In the genomic region with DNA sequence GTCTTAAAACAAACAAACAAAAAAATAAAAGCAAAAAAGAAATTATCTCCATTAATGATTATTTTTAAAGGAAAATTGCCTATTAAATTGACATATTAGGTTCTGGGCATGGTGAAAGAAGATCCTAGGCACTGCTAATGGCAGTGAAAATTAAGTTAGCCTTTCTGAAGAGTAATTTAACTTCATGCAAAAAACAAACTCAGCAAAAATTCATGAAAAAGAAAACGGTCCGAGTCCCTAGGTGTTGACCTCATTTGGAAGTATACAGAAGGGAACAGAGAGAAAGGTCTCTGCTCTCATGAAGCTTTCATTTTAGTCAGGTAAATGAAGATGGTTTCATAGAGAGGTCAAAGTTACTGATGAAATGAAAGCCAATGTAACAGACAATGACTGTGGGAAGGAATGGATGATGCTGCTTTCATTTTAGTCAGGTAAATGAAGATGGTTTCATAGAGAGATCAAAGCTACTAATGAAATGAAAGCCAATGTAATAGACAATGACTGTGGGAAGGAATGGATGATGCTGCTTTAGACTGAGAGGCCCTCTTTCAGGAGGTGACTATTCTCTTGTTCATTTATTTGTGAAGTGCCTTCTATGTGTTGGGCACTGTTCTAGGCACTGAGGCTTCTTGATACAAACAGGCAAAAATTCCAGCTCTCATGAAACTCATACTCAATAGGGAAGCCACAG, we compare ENCODE assay signal across 39 cellular contexts. TPM values are rescaled to one million over a fixed set of nuclear protein-coding genes. Genes with fewer than 3 reads are reported as not detected.
"Had no signal": no experiment of that assay in that cellular context is flagged by ENCODE, and none has a peak within 500 bp of the region (broad histone marks: within the 10 kb centered on the region; RNA-seq: fewer than 3 reads in every experiment).

No MANE protein-coding gene starts in this region.

- H3K4me3 ChIP-seq: adrenal gland, body of pancreas, breast epithelium, SJCRH30, SK-N-MC had no signal

- H3K9ac ChIP-seq: KMS-11 had no signal

- H3K4me1 Mint-ChIP-seq: activated CD4-positive, alpha-beta T cell treated with anti-CD3 and anti-CD28 coated beads, Interleukin-2, amount 10 ng/mL, durations not matched to agents 7 days and 5 days; activated CD8-positive, alpha-beta memory T cell treated with anti-CD3 and anti-CD28 coated beads, Interleukin-2, amount 10 ng/mL, durations not matched to agents 7 days and 5 days; activated naive CD8-positive, alpha-beta T cell treated with anti-CD3 and anti-CD28 coated beads, Interleukin-2, amount 10 ng/mL, durations not matched to agents 7 days and 5 days had no signal

- H3K36me3 ChIP-seq: adrenal gland, breast epithelium, WERI-Rb-1 had no signal

- H3K36me3 Mint-ChIP-seq: activated CD8-positive, alpha-beta memory T cell treated with anti-CD3 and anti-CD28 coated beads, Interleukin-2, amount 10 ng/mL, durations not matched to agents 7 days and 5 days; activated naive CD8-positive, alpha-beta T cell treated with anti-CD3 and anti-CD28 coated beads, Interleukin-2, amount 10 ng/mL, durations not matched to agents 7 days and 5 days had no signal

- H3K4me1 ChIP-seq: adrenal gland, body of pancreas, breast epithelium, SJCRH30 had no signal

- H3K4me3 Mint-ChIP-seq: activated CD4-positive, alpha-beta T cell treated with anti-CD3 and anti-CD28 coated beads, Interleukin-2, amount 10 ng/mL, durations not matched to agents 7 days and 5 days; activated CD8-positive, alpha-beta memory T cell treated with anti-CD3 and anti-CD28 coated beads, Interleukin-2, amount 10 ng/mL, durations not matched to agents 7 days and 5 days; activated naive CD8-positive, alpha-beta T cell treated with anti-CD3 and anti-CD28 coated beads, Interleukin-2, amount 10 ng/mL, durations not matched to agents 7 days and 5 days had no signal

- H3K27me3 ChIP-seq: adrenal gland, body of pancreas, breast epithelium, SJCRH30 had no signal

- ATAC-seq: activated CD8-positive, alpha-beta memory T cell treated with anti-CD3 and anti-CD28 coated beads, Interleukin-2, amount 10 ng/mL, durations not matched to agents 7 days and 5 days; body of pancreas; Panc1 had no signal

- H3K27ac ChIP-seq: adrenal gland, body of pancreas, breast epithelium, KMS-11, SJCRH30, SK-N-MC, WERI-Rb-1 had no signal

- H3K9me3 ChIP-seq: adrenal gland, body of pancreas, breast epithelium had no signal

- H3K27ac Mint-ChIP-seq: activated CD4-positive, alpha-beta T cell treated with anti-CD3 and anti-CD28 coated beads, Interleukin-2, amount 10 ng/mL, durations not matched to agents 7 days and 5 days; activated CD8-positive, alpha-beta memory T cell treated with anti-CD3 and anti-CD28 coated beads, Interleukin-2, amount 10 ng/mL, durations not matched to agents 7 days and 5 days; activated naive CD8-positive, alpha-beta T cell treated with anti-CD3 and anti-CD28 coated beads, Interleukin-2, amount 10 ng/mL, durations not matched to agents 7 days and 5 days had no signal

- H3K9me3 Mint-ChIP-seq: activated CD4-positive, alpha-beta T cell treated with anti-CD3 and anti-CD28 coated beads, Interleukin-2, amount 10 ng/mL, durations not matched to agents 7 days and 5 days; activated naive CD8-positive, alpha-beta T cell treated with anti-CD3 and anti-CD28 coated beads, Interleukin-2, amount 10 ng/mL, durations not matched to agents 7 days and 5 days had no signal

- DNase-seq: activated CD4-positive, alpha-beta T cell treated with anti-CD3 and anti-CD28 coated beads for 1 hour; activated CD4-positive, alpha-beta T cell treated with anti-CD3 and anti-CD28 coated beads, Interleukin-2, amount 10 ng/mL, durations not matched to agents 7 days and 5 days; activated CD4-positive, alpha-beta T cell treated with anti-CD3 and anti-CD28 coated beads, Interleukin-2, amount 50 U/mL, for 48 hours; activated CD4-positive, CD25-positive, alpha-beta regulatory T cell; activated CD8-positive, alpha-beta memory T cell treated with anti-CD3 and anti-CD28 coated beads for 24 hours; activated CD8-positive, alpha-beta memory T cell treated with anti-CD3 and anti-CD28 coated beads, Interleukin-2, amount 10 ng/mL, durations not matched to agents 7 days and 5 days; activated CD8-positive, alpha-beta memory T cell treated with anti-CD3 and anti-CD28 coated beads, Interleukin-2, amount 50 U/mL, for 48 hours; activated effector memory CD4-positive, alpha-beta T cell treated with anti-CD3 and anti-CD28 coated beads, Interleukin-2, amount 50 U/mL, for 16 hours; activated naive CD4-positive, alpha-beta T cell; activated naive CD4-positive, alpha-beta T cell treated with anti-CD3 and anti-CD28 coated beads, Interleukin-2, amount 50 U/mL, for 16 hours; activated naive CD8-positive, alpha-beta T cell treated with anti-CD3 and anti-CD28 coated beads, Interleukin-2, amount 10 ng/mL, durations not matched to agents 7 days and 5 days; adrenal gland; body of pancreas; cortex of kidney; NCI-H1092 treated with DMSO at 0.1 percent for 48 hours; NCI-H1417; NCI-H146; NCI-H187; NCI-H2029 treated with DMSO at 0.1 percent for 48 hours; NCI-H2107; NCI-H2171 treated with DMSO at 0.1 percent for 48 hours; NCI-H2227 treated with DMSO at 0.1 percent for 48 hours; NCI-H446; NCI-H510A treated with DMSO at 0.1 percent for 48 hours; NCI-H526 treated with DMSO at 0.1 percent for 48 hours; NCI-H774; SHP77; SJCRH30; T1000; WERI-Rb-1 had no signal

RNA-seq across cellular contexts. Expression of a gene that starts 50.1 kb away (rescaled TPM):
- total RNA-seq: activated CD4-positive, alpha-beta T cell treated with anti-CD3 and anti-CD28 coated beads, Interleukin-2, amount 10 ng/mL, durations not matched to agents 7 days and 5 days; activated CD8-positive, alpha-beta memory T cell treated with anti-CD3 and anti-CD28 coated beads, Interleukin-2, amount 10 ng/mL, durations not matched to agents 7 days and 5 days; activated naive CD8-positive, alpha-beta T cell treated with anti-CD3 and anti-CD28 coated beads, Interleukin-2, amount 10 ng/mL, durations not matched to agents 7 days and 5 days; astrocyte; cardiac septum; RPMI7951; T-helper 1 cell treated with Interleukin-12 subunit alpha and Interleukin-12 subunit beta and Interleukin-4 antibody, amounts not matched to agents 30 ng/mL and 1 ng/mL, for 36 hours; T-helper 2 cell treated with Interferon-gamma antibody and Interleukin-4, amounts not matched to agents 100 ng/mL and 5 ng/mL, for 36 hours had no signal
